In the genomic region with DNA sequence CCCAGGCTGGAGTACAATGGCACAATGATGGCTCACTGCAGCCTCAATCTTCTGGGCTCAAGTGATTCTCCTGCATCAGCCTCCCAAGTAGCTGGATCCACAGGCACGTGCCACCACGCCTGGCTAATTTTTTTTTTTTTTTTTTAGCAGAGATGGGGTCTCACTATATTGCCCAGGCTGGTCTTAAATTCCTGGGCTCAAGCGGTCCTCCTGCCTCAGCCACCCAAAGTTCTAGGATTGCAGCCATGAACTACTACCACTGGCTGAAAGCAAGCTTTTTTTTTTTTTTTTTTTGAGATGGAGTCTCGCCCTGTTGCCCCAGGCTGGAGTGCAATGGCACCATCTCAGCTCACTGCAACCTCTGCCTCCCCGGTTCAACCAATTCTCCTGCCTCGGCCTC, we compare ENCODE assay signal across 9 cellular contexts. TPM values are rescaled to one million over a fixed set of nuclear protein-coding genes. Genes with fewer than 3 reads are reported as not detected.
DNase-seq lines count a peak whose midpoint lies in the region; ATAC-seq, FAIRE-seq and TF ChIP-seq lines count a peak whose summit lies in the region.
"Not testable (repeated sequence)": the region's sequence is repeated elsewhere in the genome, so short reads cannot be mapped to it uniquely, and the experiment has no call there.
"Had no signal": no experiment of that assay in that cellular context is flagged by ENCODE, and none has a peak within 500 bp of the region (broad histone marks: within the 10 kb centered on the region; RNA-seq: fewer than 3 reads in every experiment).

No MANE protein-coding gene starts in this region.

- POLR2A ChIA-PET in Caco-2 (lab: Charles Lee) (interaction anchor here (0.7 kb wide), 1 partner anchor 151 kb away, joined by 4 read pairs; no protein-coding TSS in a partner anchor), K562 (lab: Yijun Ruan, JAX) (interaction anchor here (0.6 to 1.8 kb wide), 7 partner anchors 8 to 376 kb away, joined by 3 to 6 read pairs (median 3); no protein-coding TSS in a partner anchor)
- POLR2A ChIA-PET in Panc1 (lab: Charles Lee) = not testable (repeated sequence)

- not testable (repeated sequence) for H3K9me1 ChIP-seq in K562 (ENCODE audit: control insufficient read depth, insufficient read depth, low read length)

- H3K36me3 ChIP-seq in Caco-2 (ENCODE audit: control insufficient read depth, insufficient read depth, low read length); Panc1 (ENCODE audit: control insufficient read depth, insufficient read depth, low read length); K562 (ENCODE audit: control insufficient read depth, insufficient read depth, low read length); duodenal mucosa (ENCODE audit: control insufficient read depth in 1 of 2, insufficient read depth in 2 of 2, low read length in 2 of 2); lower lobe of right lung; smooth muscle cell (ENCODE audit: low read depth): not testable (repeated sequence)

- TF ChIP-seq POLR2A in K562 (conservative IDR thresholded peaks at IDR 0.05) = not testable (repeated sequence)

- not testable (repeated sequence) for TF ChIP-seq RAD21 in K562 (CRISPR knock-in tag; conservative IDR thresholded peaks at IDR 0.05 in 1 of 2, IDR thresholded peaks at IDR 0.05 in 1 of 2)

- H3K9me3 ChIP-seq in Caco-2; Panc1 (ENCODE audit: control insufficient read depth, insufficient read depth, low read depth, low read length); K562 (replicated peaks; ENCODE audit: control insufficient read depth, insufficient read depth, low read depth, low read length); duodenal mucosa (ENCODE audit: control insufficient read depth in 1 of 2, low read length in 2 of 2); lower lobe of right lung; smooth muscle cell (replicated peaks; ENCODE audit: low read depth): not testable (repeated sequence)

- H3K79me2 ChIP-seq in K562 (ENCODE audit: control insufficient read depth, insufficient read depth, low read length); smooth muscle cell (ENCODE audit: low read depth): not testable (repeated sequence)

- not testable (repeated sequence) for DNase-seq in Caco-2; Panc1 (ENCODE audit: low read depth, low spot score); K562 (ENCODE audit: extremely low read depth in 1 of 4, low spot score in 3 of 4); lower lobe of right lung; osteocyte (ENCODE audit: extremely low spot score, unreplicated experiment); smooth muscle cell (lab: John Stamatoyannopoulos, UW; ENCODE audit: unreplicated experiment); type B pancreatic cell (ENCODE audit: extremely low spot score, unreplicated experiment)

- not testable (repeated sequence) for BruUV-seq in Caco-2 (replicated peaks; lab: Mats Ljungman, UMichigan); Panc1 (replicated peaks; lab: Mats Ljungman, UMichigan); K562 (replicated peaks; lab: Mats Ljungman, UMichigan)

- H3K4me1 Mint-ChIP-seq in Caco-2 (ENCODE audit: low read depth, unreplicated experiment) (peaks cover 28% of the 10 kb centered on the region), osteocyte (ENCODE audit: unreplicated experiment) (peaks cover 25% of the 10 kb centered on the region), type B pancreatic cell (ENCODE audit: unreplicated experiment) (peaks cover 18% of the 10 kb centered on the region)

- H3K27ac Mint-ChIP-seq in Caco-2 (ENCODE audit: unreplicated experiment) (peak overlapping the region; percentile 99), osteocyte (ENCODE audit: unreplicated experiment) (peak overlapping the region; percentile 86), type B pancreatic cell (peak overlapping the region; percentile 100)

- H3K4me2 ChIP-seq in K562 (ENCODE audit: insufficient read depth, low read length); smooth muscle cell: not testable (repeated sequence)

- ATAC-seq in Panc1, K562, lower lobe of right lung: not testable (repeated sequence)

- TF ChIP-seq EP300 in K562 (IDR thresholded peaks at IDR 0.05; ENCODE audit: low read length) = not testable (repeated sequence)

- H3K4me3 ChIP-seq in Caco-2 (ENCODE audit: low read depth, low read length); Panc1 (ENCODE audit: low read depth in 2 of 2, low read length in 2 of 2); K562; duodenal mucosa (ENCODE audit: low read depth in 1 of 2, low read length in 2 of 2); lower lobe of right lung; smooth muscle cell: not testable (repeated sequence)

- not testable (repeated sequence) for H4K20me1 ChIP-seq in K562 (replicated peaks; ENCODE audit: control insufficient read depth, insufficient read depth, low read length); smooth muscle cell (ENCODE audit: low read depth)

- peaks cover 41% of the 10 kb centered on the region for H3K4me1 ChIP-seq in Caco-2
- H3K4me1 ChIP-seq in Panc1 (ENCODE audit: control insufficient read depth, insufficient read depth, low read length) = peaks cover 22% of the 10 kb centered on the region
- H3K4me1 ChIP-seq in K562 (replicated peaks in 1 of 2; ENCODE audit: control insufficient read depth in 2 of 2, insufficient read depth in 2 of 2, low read length in 2 of 2) = peaks cover 16 to 17% of the 10 kb centered on the region in 2 experiments; a peak in 3 of 5 replicates
- peaks cover 11 to 19% of the 10 kb centered on the region in 2 donors for H3K4me1 ChIP-seq in duodenal mucosa (ENCODE audit: control insufficient read depth in 1 of 2, insufficient read depth in 2 of 2, low read length in 2 of 2)
- not testable (repeated sequence) for H3K4me1 ChIP-seq in lower lobe of right lung; smooth muscle cell (ENCODE audit: low read depth)

- not testable (repeated sequence) for H3K27me3 ChIP-seq in Caco-2 (replicated peaks; ENCODE audit: control insufficient read depth, insufficient read depth, low read length); Panc1 (ENCODE audit: control insufficient read depth, insufficient read depth, low read length); K562 (ENCODE audit: control insufficient read depth in 2 of 2, insufficient read depth in 2 of 2, low read length in 2 of 2); duodenal mucosa (ENCODE audit: control insufficient read depth in 1 of 2, insufficient read depth in 2 of 2, low read length in 2 of 2); lower lobe of right lung (ENCODE audit: low read depth); smooth muscle cell (ENCODE audit: low read depth)

- H3K4me3 Mint-ChIP-seq in Caco-2 (ENCODE audit: unreplicated experiment) = peak overlapping the region; percentile 66
- H3K4me3 Mint-ChIP-seq in osteocyte (ENCODE audit: unreplicated experiment); type B pancreatic cell: not testable (repeated sequence)

- WGBS in K562 (ENCODE audit: insufficient coverage, low coverage, missing lambda C conversion rate) = 68% methylated on average over 5 of the region's 6 CpGs
- WGBS in smooth muscle cell (ENCODE audit: low lambda C conversion rate) = 98% methylated on average over 6 of the region's 6 CpGs

- TF ChIP-seq CTCF in Caco-2 (IDR thresholded peaks at IDR 0.05; ENCODE audit: insufficient read depth in 1 of 2, low read depth in 1 of 2, low read length in 1 of 2, severe bottlenecking in 1 of 2, unreplicated experiment in 1 of 2); Panc1 (IDR thresholded peaks at IDR 0.05); K562 (IDR thresholded peaks at IDR 0.05 in 2 of 3, conservative IDR thresholded peaks at IDR 0.05 in 1 of 3; ENCODE audit: insufficient read depth in 2 of 3, low read depth in 1 of 3, low read length in 3 of 3); lower lobe of right lung (IDR thresholded peaks at IDR 0.05); osteocyte (IDR thresholded peaks at IDR 0.05); smooth muscle cell (IDR thresholded peaks at IDR 0.05; ENCODE audit: borderline replicate concordance, insufficient read depth, poor library complexity, severe bottlenecking); type B pancreatic cell (conservative IDR thresholded peaks at IDR 0.05): not testable (repeated sequence)

- FAIRE-seq in K562 (lab: Jason Lieb, UNC) = not testable (repeated sequence)

- not testable (repeated sequence) for H2AFZ ChIP-seq in K562 (ENCODE audit: low read depth, low read length); smooth muscle cell (ENCODE audit: low read depth)

- in situ Hi-C loops in Panc1 (cut with HindIII; ENCODE audit: low pct_unique_long_range_greater_than_20kb, low sequenced_read_pairs); K562 (cut with MboI): not testable (repeated sequence)

- not testable (repeated sequence) for H3K27me3 Mint-ChIP-seq in Caco-2 (ENCODE audit: insufficient read depth, unreplicated experiment); osteocyte (ENCODE audit: unreplicated experiment); type B pancreatic cell

- H3K9ac ChIP-seq in K562 (ENCODE audit: insufficient read depth in 1 of 2, low read depth in 2 of 2, low read length in 2 of 2); duodenal mucosa (ENCODE audit: low read depth in 1 of 2, low read length in 2 of 2); smooth muscle cell (ENCODE audit: low read depth): not testable (repeated sequence)

- H3K36me3 Mint-ChIP-seq in Caco-2 (ENCODE audit: insufficient read depth, unreplicated experiment) = peaks cover 29% of the 10 kb centered on the region
- H3K36me3 Mint-ChIP-seq in osteocyte (ENCODE audit: unreplicated experiment); type B pancreatic cell: not testable (repeated sequence)

- CTCF ChIA-PET in Caco-2 (lab: Charles Lee) (interaction anchor here (0.6 kb wide), 1 partner anchor 102 kb away, joined by 5 read pairs; no protein-coding TSS in a partner anchor), Panc1 (lab: Charles Lee) (interaction anchor here (0.6 kb wide), 1 partner anchor 14 kb away, joined by 3 read pairs; no protein-coding TSS in a partner anchor)
- CTCF ChIA-PET in K562 (lab: Yijun Ruan, JAX; ENCODE audit: low intra/inter-chr PET ratio) = not testable (repeated sequence)

- H3K27ac ChIP-seq in Panc1 (ENCODE audit: low read length) = peak overlapping the region; percentile 96
- peak overlapping the region; percentile 32; the same call in 1 of the 3 replicates for H3K27ac ChIP-seq in K562 (ENCODE audit: extremely low read depth, low read depth, low read length)
- peak overlapping the region; percentile 83 for H3K27ac ChIP-seq in duodenal mucosa (ENCODE audit: low read depth, low read length)
- peak overlapping the region; percentile 77 for H3K27ac ChIP-seq in lower lobe of right lung
- peak overlapping the region; percentile 79 for H3K27ac ChIP-seq in smooth muscle cell (ENCODE audit: low read depth)

- H3F3A ChIP-seq in smooth muscle cell (ENCODE audit: low read depth) = not testable (repeated sequence)

- intact Hi-C loops in Caco-2 (cut with micrococcal nuclease; ENCODE audit: unreplicated experiment) = loop anchor here (2.0 to 5.0 kb wide), 2 partner anchors 54 to 1021 kb away; partner anchors contain the start of genes HSF2BP and RRP1B
- intact Hi-C loops in Panc1 (cut with micrococcal nuclease; ENCODE audit: unreplicated experiment); K562 (cut with micrococcal nuclease); lower lobe of right lung (cut with DNase I): not testable (repeated sequence)

- not testable (repeated sequence) for H3K9me3 Mint-ChIP-seq in Caco-2 (ENCODE audit: unreplicated experiment); osteocyte (ENCODE audit: unreplicated experiment); type B pancreatic cell

RNA-seq across cellular contexts. Expression of gene PDXK, which starts 5.8 kb away (rescaled TPM):
- total RNA-seq in Caco-2 (2022) (275 and 276 TPM in 2 replicates), Panc1 (2021; ENCODE audit: unreplicated experiment) (184 TPM), K562 (2014; rRNA removed) (95.1 and 117 TPM in 2 replicates), K562 (2014; rRNA removed; fragmentation: Illumina TruSeq; extraction: Trizol) (57.2 and 71.2 TPM in 2 replicates), K562 (2015; rRNA removed; fragmentation: Illumina TruSeq; extraction: Trizol) (46.8 and 47.5 TPM in 2 replicates), K562 (2021) (162 TPM in 2 replicates), lower lobe of right lung (195 TPM), osteocyte (96.7 and 106 TPM in 2 replicates), smooth muscle cell (84.3 and 92.6 TPM in 2 replicates), type B pancreatic cell (ENCODE audit: low replicate concordance) (94.4 and 160 TPM in 2 replicates)
- 125 TPM for polyA plus RNA-seq in Panc1 (2012; ENCODE audit: insufficient read length)
- total RNA-seq in K562 (2011; cell fraction: chromatin; rRNA removed; ENCODE audit: low replicate concordance) = 130 and 265 TPM in 2 replicates
- 121 and 125 TPM in 2 replicates for total RNA-seq in K562 (2011; cell fraction: nucleolus; rRNA removed)
- total RNA-seq in K562 (2011; cell fraction: nucleoplasm; rRNA removed) = 113 and 116 TPM in 2 replicates
- polyA plus RNA-seq in K562 (2011; rRNA removed) (135 and 158 TPM in 2 replicates), K562 (2014; fragmentation: Illumina TruSeq; extraction: Trizol) (80.6 and 84.8 TPM in 2 replicates), K562 (2014; fragmentation: Nextera tagmentation; extraction: Ambion mirVana) (1 to 10 TPM; 5.6 to 8.9 TPM), K562 (2014; rRNA removed) (76.5 and 103 TPM in 2 replicates), smooth muscle cell (184 and 194 TPM in 2 replicates)
- polyA plus RNA-seq in K562 (2011; cell fraction: cytosol; rRNA removed) = 118 and 126 TPM in 2 replicates
- 116 TPM in 2 replicates for polyA plus RNA-seq in K562 (2011; cell fraction: nucleus; rRNA removed)
- 82.1 and 83.5 TPM in 2 replicates for polyA plus RNA-seq in K562 (2012)
- polyA minus RNA-seq in K562 (2011; rRNA and poly(A)+ RNA removed) = 203 and 232 TPM in 2 replicates
- 63.0 and 91.6 TPM in 2 replicates for polyA minus RNA-seq in K562 (2011; cell fraction: cytosol; rRNA and poly(A)+ RNA removed)
- 27.7 and 39.5 TPM in 2 replicates for polyA minus RNA-seq in K562 (2011; cell fraction: nucleus; rRNA and poly(A)+ RNA removed)

RNA-seq across cellular contexts. Expression of gene RRP1B, which starts 53.8 kb away (rescaled TPM):
- total RNA-seq in Caco-2 (2022) (49.5 and 52.3 TPM in 2 replicates), Panc1 (2021; ENCODE audit: unreplicated experiment) (30.7 TPM), K562 (2014; rRNA removed) (41.9 and 58.6 TPM in 2 replicates), K562 (2014; rRNA removed; fragmentation: Illumina TruSeq; extraction: Trizol) (43.4 and 46.4 TPM in 2 replicates), K562 (2015; rRNA removed; fragmentation: Illumina TruSeq; extraction: Trizol) (49.7 and 49.8 TPM in 2 replicates), K562 (2021) (66.6 and 66.7 TPM in 2 replicates), lower lobe of right lung (18.1 TPM), osteocyte (26.0 and 26.5 TPM in 2 replicates), smooth muscle cell (19.3 and 24.7 TPM in 2 replicates), type B pancreatic cell (ENCODE audit: low replicate concordance) (27.7 and 43.3 TPM in 2 replicates)
- 13.6 TPM for polyA plus RNA-seq in Panc1 (2012; ENCODE audit: insufficient read length)
- 24.0 and 28.8 TPM in 2 replicates for total RNA-seq in K562 (2011; cell fraction: chromatin; rRNA removed; ENCODE audit: low replicate concordance)
- 15.3 and 16.3 TPM in 2 replicates for total RNA-seq in K562 (2011; cell fraction: nucleolus; rRNA removed)
- 18.6 and 20.9 TPM in 2 replicates for total RNA-seq in K562 (2011; cell fraction: nucleoplasm; rRNA removed)
- polyA plus RNA-seq in K562 (2011; rRNA removed) (20.4 and 21.4 TPM in 2 replicates), K562 (2014; fragmentation: Illumina TruSeq; extraction: Trizol) (48.4 and 49.4 TPM in 2 replicates), K562 (2014; fragmentation: Nextera tagmentation; extraction: Ambion mirVana) (1 to 10 TPM; 6.8 to 8.0 TPM), K562 (2014; rRNA removed) (31.3 and 33.1 TPM in 2 replicates), smooth muscle cell (10.6 and 17.6 TPM in 2 replicates)
- polyA plus RNA-seq in K562 (2011; cell fraction: cytosol; rRNA removed) = 14.2 and 16.4 TPM in 2 replicates
- 18.5 and 23.6 TPM in 2 replicates for polyA plus RNA-seq in K562 (2011; cell fraction: nucleus; rRNA removed)
- 20.2 and 31.0 TPM in 2 replicates for polyA plus RNA-seq in K562 (2012)
- polyA minus RNA-seq in K562 (2011; rRNA and poly(A)+ RNA removed) = 32.2 and 37.5 TPM in 2 replicates
- polyA minus RNA-seq in K562 (2011; cell fraction: cytosol; rRNA and poly(A)+ RNA removed) = 30.1 and 30.8 TPM in 2 replicates
- polyA minus RNA-seq in K562 (2011; cell fraction: nucleus; rRNA and poly(A)+ RNA removed) = 8.1 and 12.1 TPM in 2 replicates

RNA-seq across cellular contexts. Expression of gene HSF2BP, which starts 53.8 kb away (rescaled TPM):
- total RNA-seq in Caco-2 (2022) (10.9 and 11.9 TPM in 2 replicates), Panc1 (2021; ENCODE audit: unreplicated experiment) (4.2 TPM), K562 (2014; rRNA removed) (0.20 TPM in 1 of 2 replicates, not detected in the other), K562 (2014; rRNA removed; fragmentation: Illumina TruSeq; extraction: Trizol) (0.19 and 0.22 TPM in 2 replicates), K562 (2015; rRNA removed; fragmentation: Illumina TruSeq; extraction: Trizol) (0.18 and 0.23 TPM in 2 replicates), K562 (2021) (0.22 and 0.55 TPM in 2 replicates), lower lobe of right lung (0.32 TPM), osteocyte (3.4 and 3.7 TPM in 2 replicates), smooth muscle cell (1.9 and 3.4 TPM in 2 replicates), type B pancreatic cell (ENCODE audit: low replicate concordance) (1.1 and 1.3 TPM in 2 replicates)
- 3.5 TPM for polyA plus RNA-seq in Panc1 (2012; ENCODE audit: insufficient read length)
- 0.56 and 0.69 TPM in 2 replicates for total RNA-seq in K562 (2011; cell fraction: chromatin; rRNA removed; ENCODE audit: low replicate concordance)
- 0.17 and 0.39 TPM in 2 replicates for total RNA-seq in K562 (2011; cell fraction: nucleolus; rRNA removed)
- total RNA-seq in K562 (2011; cell fraction: nucleoplasm; rRNA removed) = 0.29 and 0.61 TPM in 2 replicates
- polyA plus RNA-seq in K562 (2011; rRNA removed) (0.20 and 0.30 TPM in 2 replicates), K562 (2014; fragmentation: Illumina TruSeq; extraction: Trizol) (0.12 TPM in 1 of 2 replicates, not detected in the other), K562 (2014; fragmentation: Nextera tagmentation; extraction: Ambion mirVana) (under 1 TPM in 1 of 2 experiments, not detected in 1; 0.04 TPM), K562 (2014; rRNA removed) (0.53 and 0.57 TPM in 2 replicates), smooth muscle cell (0.97 and 1.6 TPM in 2 replicates)
- 0.34 TPM in 2 replicates for polyA plus RNA-seq in K562 (2011; cell fraction: cytosol; rRNA removed)
- 0.18 and 0.38 TPM in 2 replicates for polyA plus RNA-seq in K562 (2011; cell fraction: nucleus; rRNA removed)
- 0.18 and 0.21 TPM in 2 replicates for polyA plus RNA-seq in K562 (2012)
- polyA minus RNA-seq in K562 (2011; rRNA and poly(A)+ RNA removed) = 0.11 and 0.12 TPM in 2 replicates
- polyA minus RNA-seq in K562 (2011; cell fraction: cytosol; rRNA and poly(A)+ RNA removed) = not detected in 2 replicates
- 0.22 and 0.27 TPM in 2 replicates for polyA minus RNA-seq in K562 (2011; cell fraction: nucleus; rRNA and poly(A)+ RNA removed)
- total RNA-seq: Right ventricle myocardium superior had no signal

Comparison
In these comparisons a context has a peak if more than half of its experiments do, and no peak if none do; other contexts are left out.
1. H3K27ac ChIP-seq: peak in every context shown above with its lines; median percentile 96 in Panc1; 83 in duodenal mucosa; 79 in smooth muscle cell; 77 in lower lobe of right lung; 32 in K562.